8 cellular contexts compared by ENCODE assay signal in the genomic region with DNA sequence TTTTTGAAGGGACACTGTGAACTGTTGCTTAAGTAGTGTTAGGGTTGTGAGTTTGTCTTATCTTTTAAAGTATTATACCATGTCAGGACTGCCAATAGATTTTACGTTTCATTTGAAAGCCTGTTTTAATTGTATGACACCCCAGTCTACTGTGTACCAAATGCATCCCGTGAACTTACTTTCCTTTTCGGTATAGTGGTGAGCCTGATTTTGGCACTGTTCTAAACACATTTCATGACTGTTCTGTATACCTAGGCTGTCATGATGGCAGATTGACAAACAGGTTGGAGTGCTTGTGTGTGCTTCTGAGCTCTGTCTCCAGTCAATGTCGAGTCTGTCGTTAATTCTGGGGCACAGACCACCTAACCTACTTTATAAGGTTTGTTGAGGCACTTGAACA. TPM values are rescaled to one million over a fixed set of nuclear protein-coding genes. Genes with fewer than 3 reads are reported as not detected.
DNase-seq lines count a peak whose midpoint lies in the region; TF ChIP-seq lines count a peak whose summit lies in the region.

No MANE protein-coding gene starts in this region.

- no peaks in the 10 kb centered on the region for H3K9me3 ChIP-seq in HAP-1
- no peaks in the 10 kb centered on the region for H3K9me3 ChIP-seq in osteoblast (ENCODE audit: low read depth, low read length)

- no peaks in the 10 kb centered on the region for H3K27me3 ChIP-seq in HAP-1 (ENCODE audit: low read depth)
- H3K27me3 ChIP-seq in osteoblast (ENCODE audit: insufficient read depth, low read length): no peaks in the 10 kb centered on the region

- H3K4me1 ChIP-seq in HAP-1 (peaks cover 10% of the 10 kb centered on the region), osteoblast (ENCODE audit: insufficient read depth, low read length) (peaks cover 13% of the 10 kb centered on the region)

- in situ Hi-C loops in HAP-1 (cut with MboI; ENCODE audit: low sequenced_read_pairs): no loop called here

- H2AFZ ChIP-seq in osteoblast (ENCODE audit: low read length): peak overlapping the region; percentile 97

- DNase-seq in DMS79 treated with DMSO at 0.1 percent for 48 hours (lab: John Stamatoyannopoulos, UW) (peak; percentile 62), DMS79 (lab: John Stamatoyannopoulos, UW) (no peak), HAP-1 (ENCODE audit: low spot score in 2 of 2) (no peak), RWPE1 (ENCODE audit: low spot score) (peak; percentile 20), erythroblast (lab: John Stamatoyannopoulos, UW) (peak; percentile 40 to 52), osteoblast (ENCODE audit: insufficient read length, low spot score, missing footprints) (peak; percentile 71), NCI-H2081 treated with DMSO at 0.1 percent for 48 hours (lab: John Stamatoyannopoulos, UW) (no peak), NOMO-1 treated with dmso at 0.1 percent for 144 hours (lab: John Stamatoyannopoulos, UW; ENCODE audit: unreplicated experiment) (no peak)

- H3K4me3 ChIP-seq in HAP-1 (peak overlapping the region; percentile 80), osteoblast (ENCODE audit: insufficient read depth, low read length) (peak overlapping the region; percentile 82)

- H3K4me2 ChIP-seq in osteoblast (ENCODE audit: insufficient read depth, low read length): peak overlapping the region; percentile 92

- POLR2A ChIA-PET in RWPE1 (lab: Yijun Ruan, JAX; ENCODE audit: low non-redundant PET): no interaction called here

- TF ChIP-seq POLR2A in erythroblast (IDR thresholded peaks at IDR 0.05; ENCODE audit: low read length): no peak

- CTCF ChIA-PET in RWPE1 (lab: Yijun Ruan, JAX): interaction anchor here (0.6 to 0.7 kb wide), 2 partner anchors 62 to 148 kb away, joined by 3 to 4 read pairs; no protein-coding TSS in a partner anchor

- H3K36me3 ChIP-seq in HAP-1 (replicated peaks) (no peaks in the 10 kb centered on the region; the same call in 1 of the 2 replicates), osteoblast (ENCODE audit: insufficient read depth, low read length) (no peaks in the 10 kb centered on the region)

- H3K79me2 ChIP-seq in osteoblast (ENCODE audit: insufficient read depth, low read length): peaks cover 56% of the 10 kb centered on the region

- TF ChIP-seq CTCF in RWPE1 (conservative IDR thresholded peaks at IDR 0.05; ENCODE audit: low read depth) (no peak), osteoblast (IDR thresholded peaks at IDR 0.05; ENCODE audit: extremely low read depth, low read depth, low read length) (no peak)

- peaks cover 14% of the 10 kb centered on the region for H4K20me1 ChIP-seq in osteoblast (ENCODE audit: insufficient read depth, low read length)

- H3K27ac ChIP-seq in RWPE1 (peak overlapping the region; percentile 72), osteoblast (ENCODE audit: low read depth, low read length) (peak overlapping the region; percentile 81)

RNA-seq across cellular contexts. Expression of a gene that starts 0.7 kb away (rescaled TPM):
- 40.5 and 51.0 TPM in 2 replicates for total RNA-seq in osteoblast

Comparison
In these comparisons a context has a peak if more than half of its experiments do, and no peak if none do; other contexts are left out.
1. DNase-seq: peak in DMS79 treated with DMSO at 0.1 percent for 48 hours (single experiment), RWPE1 (single experiment), erythroblast (2 of 2) and osteoblast (single experiment); none in DMS79 (single experiment), HAP-1 (0 of 2), NCI-H2081 treated with DMSO at 0.1 percent for 48 hours (single experiment) and NOMO-1 treated with dmso at 0.1 percent for 144 hours (single experiment).